ENCODE assay signal across 2 cellular contexts in the genomic region with DNA sequence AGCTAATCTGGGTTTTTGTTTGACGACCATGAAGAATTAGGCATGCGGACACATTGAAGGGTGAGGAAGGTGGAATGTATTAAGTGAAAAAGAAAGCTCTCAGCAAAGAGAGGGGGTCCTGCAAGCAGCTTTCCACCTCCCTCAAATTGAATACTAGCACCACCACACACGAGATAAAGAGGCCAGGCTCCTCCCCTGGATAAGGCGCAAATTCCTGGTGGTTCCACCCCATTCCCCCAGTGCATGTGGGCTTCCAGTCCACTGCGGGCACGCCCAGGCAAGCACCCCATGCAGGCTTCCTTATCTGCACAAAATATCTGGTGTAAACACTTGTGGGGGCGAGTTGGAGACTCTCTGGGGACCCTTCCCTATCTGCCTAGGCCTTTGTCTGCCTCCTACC.
TF ChIP-seq lines count a peak whose summit lies in the region.

No MANE protein-coding gene starts in this region.

TF ChIP-seq in GM23338, 12 proteins besides CTCF, POLR2A, EP300 and RAD21:
- no peak for TF ChIP-seq ZNF331 (CRISPR knock-in tag; IDR thresholded peaks at IDR 0.05; ENCODE audit: low read depth)
- no peak for TF ChIP-seq STAT1 (IDR thresholded peaks at IDR 0.05; ENCODE audit: unreplicated experiment)
- no peak for TF ChIP-seq EZH2 (IDR thresholded peaks at IDR 0.05; ENCODE audit: low read depth, unreplicated experiment)
- TF ChIP-seq EZH2phosphoT487 (IDR thresholded peaks at IDR 0.05; ENCODE audit: unreplicated experiment): no peak
- TF ChIP-seq, protein P1, sequence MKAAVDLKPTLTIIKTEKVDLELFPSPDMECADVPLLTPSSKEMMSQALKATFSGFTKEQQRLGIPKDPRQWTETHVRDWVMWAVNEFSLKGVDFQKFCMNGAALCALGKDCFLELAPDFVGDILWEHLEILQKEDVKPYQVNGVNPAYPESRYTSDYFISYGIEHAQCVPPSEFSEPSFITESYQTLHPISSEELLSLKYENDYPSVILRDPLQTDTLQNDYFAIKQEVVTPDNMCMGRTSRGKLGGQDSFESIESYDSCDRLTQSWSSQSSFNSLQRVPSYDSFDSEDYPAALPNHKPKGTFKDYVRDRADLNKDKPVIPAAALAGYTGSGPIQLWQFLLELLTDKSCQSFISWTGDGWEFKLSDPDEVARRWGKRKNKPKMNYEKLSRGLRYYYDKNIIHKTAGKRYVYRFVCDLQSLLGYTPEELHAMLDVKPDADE (IDR thresholded peaks at IDR 0.05): no peak
- TF ChIP-seq, protein P2, sequence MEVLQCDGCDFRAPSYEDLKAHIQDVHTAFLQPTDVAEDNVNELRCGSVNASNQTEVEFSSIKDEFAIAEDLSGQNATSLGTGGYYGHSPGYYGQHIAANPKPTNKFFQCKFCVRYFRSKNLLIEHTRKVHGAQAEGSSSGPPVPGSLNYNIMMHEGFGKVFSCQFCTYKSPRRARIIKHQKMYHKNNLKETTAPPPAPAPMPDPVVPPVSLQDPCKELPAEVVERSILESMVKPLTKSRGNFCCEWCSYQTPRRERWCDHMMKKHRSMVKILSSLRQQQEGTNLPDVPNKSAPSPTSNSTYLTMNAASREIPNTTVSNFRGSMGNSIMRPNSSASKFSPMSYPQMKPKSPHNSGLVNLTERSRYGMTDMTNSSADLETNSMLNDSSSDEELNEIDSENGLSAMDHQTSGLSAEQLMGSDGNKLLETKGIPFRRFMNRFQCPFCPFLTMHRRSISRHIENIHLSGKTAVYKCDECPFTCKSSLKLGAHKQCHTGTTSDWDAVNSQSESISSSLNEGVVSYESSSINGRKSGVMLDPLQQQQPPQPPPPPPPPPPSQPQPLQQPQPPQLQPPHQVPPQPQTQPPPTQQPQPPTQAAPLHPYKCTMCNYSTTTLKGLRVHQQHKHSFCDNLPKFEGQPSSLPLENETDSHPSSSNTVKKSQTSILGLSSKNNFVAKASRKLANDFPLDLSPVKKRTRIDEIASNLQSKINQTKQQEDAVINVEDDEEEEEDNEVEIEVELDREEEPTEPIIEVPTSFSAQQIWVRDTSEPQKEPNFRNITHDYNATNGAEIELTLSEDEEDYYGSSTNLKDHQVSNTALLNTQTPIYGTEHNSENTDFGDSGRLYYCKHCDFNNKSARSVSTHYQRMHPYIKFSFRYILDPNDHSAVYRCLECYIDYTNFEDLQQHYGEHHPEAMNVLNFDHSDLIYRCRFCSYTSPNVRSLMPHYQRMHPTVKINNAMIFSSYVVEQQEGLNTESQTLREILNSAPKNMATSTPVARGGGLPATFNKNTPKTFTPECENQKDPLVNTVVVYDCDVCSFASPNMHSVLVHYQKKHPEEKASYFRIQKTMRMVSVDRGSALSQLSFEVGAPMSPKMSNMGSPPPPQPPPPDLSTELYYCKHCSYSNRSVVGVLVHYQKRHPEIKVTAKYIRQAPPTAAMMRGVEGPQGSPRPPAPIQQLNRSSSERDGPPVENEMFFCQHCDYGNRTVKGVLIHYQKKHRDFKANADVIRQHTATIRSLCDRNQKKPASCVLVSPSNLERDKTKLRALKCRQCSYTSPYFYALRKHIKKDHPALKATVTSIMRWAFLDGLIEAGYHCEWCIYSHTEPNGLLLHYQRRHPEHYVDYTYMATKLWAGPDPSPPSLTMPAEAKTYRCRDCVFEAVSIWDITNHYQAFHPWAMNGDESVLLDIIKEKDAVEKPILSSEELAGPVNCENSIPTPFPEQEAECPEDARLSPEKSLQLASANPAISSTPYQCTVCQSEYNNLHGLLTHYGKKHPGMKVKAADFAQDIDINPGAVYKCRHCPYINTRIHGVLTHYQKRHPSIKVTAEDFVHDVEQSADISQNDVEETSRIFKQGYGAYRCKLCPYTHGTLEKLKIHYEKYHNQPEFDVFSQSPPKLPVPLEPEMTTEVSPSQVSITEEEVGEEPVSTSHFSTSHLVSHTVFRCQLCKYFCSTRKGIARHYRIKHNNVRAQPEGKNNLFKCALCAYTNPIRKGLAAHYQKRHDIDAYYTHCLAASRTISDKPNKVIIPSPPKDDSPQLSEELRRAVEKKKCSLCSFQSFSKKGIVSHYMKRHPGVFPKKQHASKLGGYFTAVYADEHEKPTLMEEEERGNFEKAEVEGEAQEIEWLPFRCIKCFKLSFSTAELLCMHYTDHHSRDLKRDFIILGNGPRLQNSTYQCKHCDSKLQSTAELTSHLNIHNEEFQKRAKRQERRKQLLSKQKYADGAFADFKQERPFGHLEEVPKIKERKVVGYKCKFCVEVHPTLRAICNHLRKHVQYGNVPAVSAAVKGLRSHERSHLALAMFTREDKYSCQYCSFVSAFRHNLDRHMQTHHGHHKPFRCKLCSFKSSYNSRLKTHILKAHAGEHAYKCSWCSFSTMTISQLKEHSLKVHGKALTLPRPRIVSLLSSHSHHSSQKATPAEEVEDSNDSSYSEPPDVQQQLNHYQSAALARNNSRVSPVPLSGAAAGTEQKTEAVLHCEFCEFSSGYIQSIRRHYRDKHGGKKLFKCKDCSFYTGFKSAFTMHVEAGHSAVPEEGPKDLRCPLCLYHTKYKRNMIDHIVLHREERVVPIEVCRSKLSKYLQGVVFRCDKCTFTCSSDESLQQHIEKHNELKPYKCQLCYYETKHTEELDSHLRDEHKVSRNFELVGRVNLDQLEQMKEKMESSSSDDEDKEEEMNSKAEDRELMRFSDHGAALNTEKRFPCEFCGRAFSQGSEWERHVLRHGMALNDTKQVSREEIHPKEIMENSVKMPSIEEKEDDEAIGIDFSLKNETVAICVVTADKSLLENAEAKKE (CRISPR knock-in tag; IDR thresholded peaks at IDR 0.05): no peak
- TF ChIP-seq, protein P3, sequence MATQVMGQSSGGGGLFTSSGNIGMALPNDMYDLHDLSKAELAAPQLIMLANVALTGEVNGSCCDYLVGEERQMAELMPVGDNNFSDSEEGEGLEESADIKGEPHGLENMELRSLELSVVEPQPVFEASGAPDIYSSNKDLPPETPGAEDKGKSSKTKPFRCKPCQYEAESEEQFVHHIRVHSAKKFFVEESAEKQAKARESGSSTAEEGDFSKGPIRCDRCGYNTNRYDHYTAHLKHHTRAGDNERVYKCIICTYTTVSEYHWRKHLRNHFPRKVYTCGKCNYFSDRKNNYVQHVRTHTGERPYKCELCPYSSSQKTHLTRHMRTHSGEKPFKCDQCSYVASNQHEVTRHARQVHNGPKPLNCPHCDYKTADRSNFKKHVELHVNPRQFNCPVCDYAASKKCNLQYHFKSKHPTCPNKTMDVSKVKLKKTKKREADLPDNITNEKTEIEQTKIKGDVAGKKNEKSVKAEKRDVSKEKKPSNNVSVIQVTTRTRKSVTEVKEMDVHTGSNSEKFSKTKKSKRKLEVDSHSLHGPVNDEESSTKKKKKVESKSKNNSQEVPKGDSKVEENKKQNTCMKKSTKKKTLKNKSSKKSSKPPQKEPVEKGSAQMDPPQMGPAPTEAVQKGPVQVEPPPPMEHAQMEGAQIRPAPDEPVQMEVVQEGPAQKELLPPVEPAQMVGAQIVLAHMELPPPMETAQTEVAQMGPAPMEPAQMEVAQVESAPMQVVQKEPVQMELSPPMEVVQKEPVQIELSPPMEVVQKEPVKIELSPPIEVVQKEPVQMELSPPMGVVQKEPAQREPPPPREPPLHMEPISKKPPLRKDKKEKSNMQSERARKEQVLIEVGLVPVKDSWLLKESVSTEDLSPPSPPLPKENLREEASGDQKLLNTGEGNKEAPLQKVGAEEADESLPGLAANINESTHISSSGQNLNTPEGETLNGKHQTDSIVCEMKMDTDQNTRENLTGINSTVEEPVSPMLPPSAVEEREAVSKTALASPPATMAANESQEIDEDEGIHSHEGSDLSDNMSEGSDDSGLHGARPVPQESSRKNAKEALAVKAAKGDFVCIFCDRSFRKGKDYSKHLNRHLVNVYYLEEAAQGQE (IDR thresholded peaks at IDR 0.05; ENCODE audit: unreplicated experiment): no peak
- TF ChIP-seq POLR2AphosphoS5 (IDR thresholded peaks at IDR 0.05; ENCODE audit: low read depth): no peak
- no peak for TF ChIP-seq JUNB (IDR thresholded peaks at IDR 0.05; ENCODE audit: unreplicated experiment)
- no peak for TF ChIP-seq CREB1 (CRISPR knock-in tag; IDR thresholded peaks at IDR 0.05; ENCODE audit: low read depth)

TF ChIP-seq in H1, 55 proteins besides CTCF, POLR2A, EP300 and RAD21:
- TF ChIP-seq SRF (IDR thresholded peaks at IDR 0.05; ENCODE audit: low read depth, low read length) (no peak), POU5F1 (IDR thresholded peaks at IDR 0.05; ENCODE audit: low read depth, low read length) (no peak), SIRT6 (IDR thresholded peaks at IDR 0.05; ENCODE audit: low read length) (no peak), CTBP2 (IDR thresholded peaks at IDR 0.05; ENCODE audit: borderline replicate concordance, insufficient read depth, insufficient read length, low read length) (no peak), JUN (IDR thresholded peaks at IDR 0.05; ENCODE audit: low read depth, low read length) (no peak), SAP30 (IDR thresholded peaks at IDR 0.05; ENCODE audit: insufficient read depth, insufficient replicate concordance, low read length) (no peak), MAFK (IDR thresholded peaks at IDR 0.05; ENCODE audit: low read depth, low read length) (no peak), TCF12 (IDR thresholded peaks at IDR 0.05; ENCODE audit: low read depth, low read length) (no peak), KDM1A (IDR thresholded peaks at IDR 0.05; ENCODE audit: borderline replicate concordance, low read length) (no peak)
- TF ChIP-seq, protein P4, sequence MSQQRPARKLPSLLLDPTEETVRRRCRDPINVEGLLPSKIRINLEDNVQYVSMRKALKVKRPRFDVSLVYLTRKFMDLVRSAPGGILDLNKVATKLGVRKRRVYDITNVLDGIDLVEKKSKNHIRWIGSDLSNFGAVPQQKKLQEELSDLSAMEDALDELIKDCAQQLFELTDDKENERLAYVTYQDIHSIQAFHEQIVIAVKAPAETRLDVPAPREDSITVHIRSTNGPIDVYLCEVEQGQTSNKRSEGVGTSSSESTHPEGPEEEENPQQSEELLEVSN (IDR thresholded peaks at IDR 0.05): no peak
